8 cellular contexts compared by ENCODE assay signal in the genomic region with DNA sequence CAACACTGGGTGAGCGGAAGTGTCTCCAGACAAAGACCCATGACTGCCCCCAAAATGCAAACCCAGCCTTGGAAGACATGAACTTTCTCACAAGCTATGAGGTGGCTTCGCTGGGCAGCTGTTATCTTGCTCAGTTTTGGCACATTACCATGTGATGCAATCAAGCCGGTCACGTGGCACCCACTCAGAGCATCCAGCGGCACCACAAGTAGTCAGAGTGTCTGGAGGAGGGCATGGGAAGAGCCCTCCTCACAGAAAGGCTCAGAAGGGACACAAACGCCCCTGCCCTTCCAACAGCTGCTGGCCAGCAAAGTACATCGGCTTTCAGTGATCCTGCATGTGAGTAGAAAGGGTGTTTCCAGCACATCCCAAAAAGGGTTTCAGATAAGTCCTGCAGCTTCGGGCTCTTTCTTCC.
DNase-seq lines count a peak whose midpoint lies in the region; ATAC-seq and TF ChIP-seq lines count a peak whose summit lies in the region.

No MANE protein-coding gene starts in this region.

- peak overlapping the region; percentile 56 for H3K27ac ChIP-seq in osteoblast (ENCODE audit: low read depth, low read length)

- H3K36me3 ChIP-seq in osteoblast (ENCODE audit: insufficient read depth, low read length): no peaks in the 10 kb centered on the region

- H3K4me3 ChIP-seq in epithelial cell of esophagus (ENCODE audit: low read length) (no peak overlapping the region), osteoblast (ENCODE audit: insufficient read depth, low read length) (peak overlapping the region; percentile 20)

- DNase-seq in DMS79 treated with DMSO at 0.1 percent for 48 hours (lab: John Stamatoyannopoulos, UW): peak; percentile 81
- peak; percentile 30 for DNase-seq in NCI-H2227 (lab: John Stamatoyannopoulos, UW; ENCODE audit: unreplicated experiment)
- DNase-seq in epithelial cell of esophagus (ENCODE audit: low read depth): peak; percentile 65
- DNase-seq in osteoblast (ENCODE audit: insufficient read length, low spot score, missing footprints): peak; percentile 91
- no peak for DNase-seq in GM20000 (ENCODE audit: low spot score)
- no peak for DNase-seq in germinal center (ENCODE audit: low spot score)
- DNase-seq in amniotic stem cell (lab: John Stamatoyannopoulos, UW): no peak

- peaks cover 13% of the 10 kb centered on the region for H3K4me1 ChIP-seq in osteoblast (ENCODE audit: insufficient read depth, low read length)

- H3K4me2 ChIP-seq in osteoblast (ENCODE audit: insufficient read depth, low read length): peak overlapping the region; percentile 40

- TF ChIP-seq CTCF in epithelial cell of esophagus (IDR thresholded peaks at IDR 0.05; ENCODE audit: insufficient read depth, low read depth, low read length, missing control alignments) (no peak), osteoblast (IDR thresholded peaks at IDR 0.05; ENCODE audit: extremely low read depth, low read depth, low read length) (no peak), GM20000 (IDR thresholded peaks at IDR 0.05; ENCODE audit: extremely low read depth, missing control alignments) (no peak)

- ATAC-seq in HG02885 (IDR thresholded peaks at IDR 0.05; ENCODE audit: poor library complexity, unreplicated experiment): no peak

- no peaks in the 10 kb centered on the region for H4K20me1 ChIP-seq in osteoblast (ENCODE audit: insufficient read depth, low read length)

- no peaks in the 10 kb centered on the region for H3K27me3 ChIP-seq in osteoblast (ENCODE audit: insufficient read depth, low read length)

- no peaks in the 10 kb centered on the region for H3K9me3 ChIP-seq in osteoblast (ENCODE audit: low read depth, low read length)

- no peaks in the 10 kb centered on the region for H3K79me2 ChIP-seq in osteoblast (ENCODE audit: insufficient read depth, low read length)

- H2AFZ ChIP-seq in osteoblast (ENCODE audit: low read length): no peak overlapping the region

Comparison
In these comparisons a context has a peak if more than half of its experiments do, and no peak if none do; other contexts are left out.
1. DNase-seq: peak in DMS79 treated with DMSO at 0.1 percent for 48 hours (single experiment), NCI-H2227 (single experiment), epithelial cell of esophagus (single experiment) and osteoblast (single experiment); none in GM20000 (single experiment), germinal center (single experiment) and amniotic stem cell (single experiment).